Comparison of ENCODE assay signal across 15 cellular contexts in the genomic region with DNA sequence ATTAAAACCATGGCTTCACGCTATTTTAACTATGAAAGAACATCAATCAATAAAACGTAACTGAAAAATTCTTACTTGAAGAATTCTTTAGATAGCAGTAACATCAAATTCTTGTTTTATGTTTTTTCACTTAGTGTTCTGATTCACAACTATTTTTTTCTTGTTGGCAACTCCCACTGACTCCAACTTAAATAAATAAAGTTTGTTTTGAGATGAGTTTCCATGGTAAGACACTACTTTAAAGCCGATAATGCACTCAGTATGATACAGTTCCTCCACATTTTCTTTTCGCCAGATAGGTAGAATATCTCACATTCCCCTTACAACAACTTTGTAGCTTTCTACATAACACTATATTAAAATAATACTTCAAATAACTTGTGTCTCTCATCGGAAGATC. TPM values are rescaled to one million over a fixed set of nuclear protein-coding genes. Genes with fewer than 3 reads are reported as not detected.
DNase-seq lines count a peak whose midpoint lies in the region; ATAC-seq and TF ChIP-seq lines count a peak whose summit lies in the region.
"Had no signal": no experiment of that assay in that cellular context is flagged by ENCODE, and none has a peak within 500 bp of the region (broad histone marks: within the 10 kb centered on the region; RNA-seq: fewer than 3 reads in every experiment).

No MANE protein-coding gene starts in this region.

- DNase-seq in SK-N-MC (ENCODE audit: low read depth, low spot score): no peak
- peak; percentile 6 for DNase-seq in fibroblast of gingiva (ENCODE audit: low read depth)
- peak; percentile 54 for DNase-seq in kidney glomerular epithelial cell (lab: John Stamatoyannopoulos, UW)
- DNase-seq in WERI-Rb-1: no peak
- no peak for DNase-seq in activated CD4-positive, alpha-beta T cell treated with anti-CD3 and anti-CD28 coated beads, Interleukin-2, amount 50 U/mL, for 4 hours
- no peak for DNase-seq in ascending aorta (ENCODE audit: low spot score in 2 of 2)
- no peak for DNase-seq in activated T-cell treated with anti-CD3 and anti-CD28 coated beads, Interleukin-2, amount 50 U/mL, for 72 hours
- DNase-seq: ACHN, DMS79, MV-4-11, NCI-H1694 treated with DMSO at 0.1 percent for 48 hours, SJCRH30 had no signal

- 0 out of 2 replicates have a peak overlapping the region, but pooled peaks have one; percentile 40 for H3K27ac ChIP-seq in SK-N-MC
- no peak overlapping the region for H3K27ac ChIP-seq in WERI-Rb-1
- no peak overlapping the region for H3K27ac ChIP-seq in ascending aorta
- H3K27ac ChIP-seq: SJCRH30 had no signal

- no peaks in the 10 kb centered on the region for H3K4me1 ChIP-seq in ascending aorta

- TF ChIP-seq CTCF in WERI-Rb-1 (IDR thresholded peaks at IDR 0.05; ENCODE audit: low read depth, low read length): no peak
- TF ChIP-seq CTCF in ascending aorta (IDR thresholded peaks at IDR 0.05): no peak

- no peaks in the 10 kb centered on the region for H3K4me1 Mint-ChIP-seq in activated T-cell treated with anti-CD3 and anti-CD28 coated beads, Interleukin-2, amount 50 U/mL, for 72 hours (ENCODE audit: low read depth)
- H3K4me1 Mint-ChIP-seq: CD14-positive monocyte had no signal

- no peak overlapping the region for H3K9ac ChIP-seq in SK-N-MC (ENCODE audit: insufficient read length)

- no peaks in the 10 kb centered on the region for H3K9me3 Mint-ChIP-seq in activated T-cell treated with anti-CD3 and anti-CD28 coated beads, Interleukin-2, amount 50 U/mL, for 72 hours

- no peak overlapping the region for H3K4me3 Mint-ChIP-seq in activated T-cell treated with anti-CD3 and anti-CD28 coated beads, Interleukin-2, amount 50 U/mL, for 72 hours
- H3K4me3 Mint-ChIP-seq: CD14-positive monocyte had no signal

- H3K27ac Mint-ChIP-seq in activated T-cell treated with anti-CD3 and anti-CD28 coated beads, Interleukin-2, amount 50 U/mL, for 72 hours: no peak overlapping the region
- H3K27ac Mint-ChIP-seq: CD14-positive monocyte had no signal

- H3K27me3 ChIP-seq in WERI-Rb-1 (ENCODE audit: insufficient read depth, low read depth, severe bottlenecking) (no peaks in the 10 kb centered on the region), ascending aorta (no peaks in the 10 kb centered on the region)
- H3K27me3 ChIP-seq: SJCRH30 had no signal

- H3K36me3 ChIP-seq in SK-N-MC (ENCODE audit: insufficient read depth, low read length) (no peaks in the 10 kb centered on the region), WERI-Rb-1 (no peaks in the 10 kb centered on the region), ascending aorta (no peaks in the 10 kb centered on the region)
- H3K36me3 ChIP-seq: HAP-1, SJCRH30 had no signal

- no peaks in the 10 kb centered on the region for H3K36me3 Mint-ChIP-seq in activated T-cell treated with anti-CD3 and anti-CD28 coated beads, Interleukin-2, amount 50 U/mL, for 72 hours (ENCODE audit: insufficient read depth in 2 of 2)
- H3K36me3 Mint-ChIP-seq: CD14-positive monocyte had no signal

- H3K4me3 ChIP-seq in SK-N-MC (no peak overlapping the region), WERI-Rb-1 (ENCODE audit: low read depth, low read length) (no peak overlapping the region), ascending aorta (no peak overlapping the region)
- H3K4me3 ChIP-seq: HAP-1, SJCRH30 had no signal

- H3K9me3 ChIP-seq in SK-N-MC (ENCODE audit: low read depth, low read length) (0 out of 2 replicates have a peak, but pooled peaks cover 2% of the 10 kb centered on the region), WERI-Rb-1 (ENCODE audit: severe bottlenecking) (no peaks in the 10 kb centered on the region), ascending aorta (no peaks in the 10 kb centered on the region)
- H3K9me3 ChIP-seq: HAP-1, SJCRH30 had no signal

- intact Hi-C loops in ascending aorta (cut with DNase I): no loop called here

- ATAC-seq in activated T-cell treated with anti-CD3 and anti-CD28 coated beads, Interleukin-2, amount 50 U/mL, for 72 hours (replicated peaks in 1 of 2): no peak
- ATAC-seq: Panc1 had no signal

- H3K27me3 Mint-ChIP-seq in activated T-cell treated with anti-CD3 and anti-CD28 coated beads, Interleukin-2, amount 50 U/mL, for 72 hours (ENCODE audit: low read depth): no peaks in the 10 kb centered on the region

RNA-seq across cellular contexts. Expression of gene CNKSR3, which starts 33.2 kb away (rescaled TPM):
- total RNA-seq in ascending aorta: 9.7 TPM
- total RNA-seq in activated T-cell treated with anti-CD3 and anti-CD28 coated beads, Interleukin-2, amount 50 U/mL, for 72 hours: under 1 TPM; 0.07 to 0.12 TPM

Comparison
In these comparisons a context has a peak if more than half of its experiments do, and no peak if none do; other contexts are left out.
1. DNase-seq: peak in fibroblast of gingiva (single experiment) and kidney glomerular epithelial cell (single experiment); none in SK-N-MC (single experiment), WERI-Rb-1 (single experiment), activated CD4-positive, alpha-beta T cell treated with anti-CD3 and anti-CD28 coated beads, Interleukin-2, amount 50 U/mL, for 4 hours (0 of 2), ascending aorta (0 of 2) and activated T-cell treated with anti-CD3 and anti-CD28 coated beads, Interleukin-2, amount 50 U/mL, for 72 hours (0 of 2).